17 cellular contexts compared by ENCODE assay signal in the genomic region with DNA sequence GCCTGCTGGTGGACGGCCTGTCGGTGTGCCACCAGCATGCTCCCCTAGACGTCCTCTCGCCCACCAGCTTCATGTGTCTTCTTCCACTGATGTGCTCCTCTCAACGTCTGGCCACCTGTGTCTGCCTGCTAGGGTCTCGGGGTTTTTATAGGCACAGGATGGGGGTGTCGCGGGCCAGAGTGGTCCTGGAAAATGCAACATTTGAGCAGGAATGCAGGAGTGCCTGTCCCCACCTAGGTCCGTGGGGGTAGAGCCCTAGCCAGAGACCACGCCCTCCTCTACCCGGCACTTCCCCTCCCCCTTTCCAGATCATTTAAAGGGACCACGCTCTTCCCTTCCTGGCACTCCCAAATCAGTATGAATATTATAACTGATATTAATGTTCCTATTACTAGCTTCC. TPM values are rescaled to one million over a fixed set of nuclear protein-coding genes. Genes with fewer than 3 reads are reported as not detected.
"Had no signal": no experiment of that assay in that cellular context is flagged by ENCODE, and none has a peak within 500 bp of the region (broad histone marks: within the 10 kb centered on the region; RNA-seq: fewer than 3 reads in every experiment).

No MANE protein-coding gene starts in this region.

- H3K27ac ChIP-seq: colonic mucosa, ovary had no signal

- H3K4me1 Mint-ChIP-seq: mesothelial cell of epicardium; natural killer cell; stimulated activated effector memory CD8-positive, alpha-beta T cell treated with anti-CD3 and anti-CD28 coated beads, Interleukin-12 subunit alpha, Interleukin-12 subunit beta, amount 100 ng/mL, for 72 hours had no signal

- H3K27ac Mint-ChIP-seq: mesothelial cell of epicardium; natural killer cell; stimulated activated effector memory CD8-positive, alpha-beta T cell treated with anti-CD3 and anti-CD28 coated beads, Interleukin-12 subunit alpha, Interleukin-12 subunit beta, amount 100 ng/mL, for 72 hours; type B pancreatic cell had no signal

- H3K4me3 ChIP-seq: colonic mucosa, ovary, uterus had no signal

- ATAC-seq: left lobe of liver; natural killer cell; right cardiac atrium; stimulated activated effector memory CD8-positive, alpha-beta T cell treated with anti-CD3 and anti-CD28 coated beads, Interleukin-12 subunit alpha, Interleukin-12 subunit beta, amount 100 ng/mL, for 72 hours; stimulated activated naive CD8-positive, alpha-beta T cell treated with anti-CD3 and anti-CD28 coated beads, Interleukin-15, Interleukin-2, amounts not matched to agents 100 U/mL and 50 U/mL, for 24 hours had no signal

- H3K9me3 ChIP-seq: colonic mucosa, ovary, uterus had no signal

- H3K4me1 ChIP-seq: colonic mucosa, uterus had no signal

- H3K27me3 ChIP-seq: colonic mucosa, ovary, uterus had no signal

- H3K36me3 ChIP-seq: colonic mucosa, ovary, uterus had no signal

- H3K36me3 Mint-ChIP-seq: mesothelial cell of epicardium; natural killer cell; stimulated activated effector memory CD8-positive, alpha-beta T cell treated with anti-CD3 and anti-CD28 coated beads, Interleukin-12 subunit alpha, Interleukin-12 subunit beta, amount 100 ng/mL, for 72 hours; type B pancreatic cell had no signal

- H3K4me3 Mint-ChIP-seq: mesothelial cell of epicardium; natural killer cell; neural crest cell; stimulated activated effector memory CD8-positive, alpha-beta T cell treated with anti-CD3 and anti-CD28 coated beads, Interleukin-12 subunit alpha, Interleukin-12 subunit beta, amount 100 ng/mL, for 72 hours; type B pancreatic cell had no signal

- H3K9me3 Mint-ChIP-seq: mesothelial cell of epicardium; natural killer cell; neural crest cell; stimulated activated effector memory CD8-positive, alpha-beta T cell treated with anti-CD3 and anti-CD28 coated beads, Interleukin-12 subunit alpha, Interleukin-12 subunit beta, amount 100 ng/mL, for 72 hours; type B pancreatic cell had no signal

- DNase-seq: colonic mucosa; dermis blood vessel endothelial cell; foreskin melanocyte; islet precursor cell; natural killer cell; nucleus accumbens; ovary; right cardiac atrium; stimulated activated CD4-positive, alpha-beta T cell treated with anti-CD3 and anti-CD28 coated beads, Interleukin-4, amount 100 ng/mL, for 1 hour; stimulated activated CD8-positive, alpha-beta memory T cell treated with anti-CD3 and anti-CD28 coated beads, Interleukin-4, amount 100 ng/mL, for 48 hours; stimulated activated naive CD8-positive, alpha-beta T cell treated with anti-CD3 and anti-CD28 coated beads, Interleukin-15, Interleukin-2, amounts not matched to agents 100 U/mL and 50 U/mL, for 24 hours; uterus had no signal

RNA-seq across cellular contexts. Expression of a gene that starts 48.0 kb away (rescaled TPM):
- total RNA-seq: natural killer cell had no signal
